In the genomic region with DNA sequence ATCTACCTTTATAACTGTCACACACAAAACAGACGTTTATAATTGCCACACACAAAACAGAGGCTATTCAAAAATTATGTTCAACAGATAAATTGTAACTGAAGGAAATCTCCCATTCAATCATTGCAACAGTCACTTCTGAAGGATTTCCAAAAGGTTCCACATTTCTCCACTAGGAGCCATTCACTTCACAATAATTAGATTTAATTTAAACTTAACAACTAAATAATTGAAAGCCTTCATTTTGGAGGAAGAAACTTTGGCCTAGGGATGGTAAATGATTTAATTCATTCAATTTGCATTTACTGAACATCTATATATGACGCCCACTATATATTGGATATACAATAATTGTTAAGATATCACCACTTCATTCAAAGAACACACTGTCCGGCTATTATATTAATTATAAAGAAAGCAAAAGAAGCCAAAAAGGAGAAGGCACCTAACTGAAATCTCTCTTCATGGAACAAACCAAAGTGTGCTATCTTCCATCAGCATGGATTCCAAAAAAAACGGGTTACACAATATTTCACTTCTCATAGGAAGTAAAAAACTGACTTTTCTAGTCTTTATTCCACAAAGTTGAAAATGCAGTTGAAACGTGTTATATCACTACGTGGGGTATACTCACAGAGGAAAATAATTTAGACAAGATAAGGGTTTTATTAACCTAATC, we compare ENCODE assay signal across 10 cellular contexts. TPM values are rescaled to one million over a fixed set of nuclear protein-coding genes. Genes with fewer than 3 reads are reported as not detected.
A peak's percentile ranks its signal among the peaks of the same experiment; 100 is the strongest.
DNase-seq lines count a peak whose midpoint lies in the region; ATAC-seq and TF ChIP-seq lines count a peak whose summit lies in the region.
"Had no signal": no experiment of that assay in that cellular context is flagged by ENCODE, and none has a peak within 500 bp of the region (broad histone marks: within the 10 kb centered on the region; RNA-seq: fewer than 3 reads in every experiment).

No MANE protein-coding gene starts in this region.

- H3K4me3 Mint-ChIP-seq in nephron: peak overlapping the region; percentile 97 to 100 (median 99)

- no peak overlapping the region for H2AFZ ChIP-seq in KMS-11 (ENCODE audit: low read depth)

- H3K9ac ChIP-seq in KMS-11: peak overlapping the region; percentile 87; the same call in 1 of the 2 replicates

- H3K27me3 Mint-ChIP-seq in nephron (ENCODE audit: low read depth): no peaks in the 10 kb centered on the region

- H4K20me1 ChIP-seq in KMS-11 (ENCODE audit: insufficient read depth): peaks cover 6% of the 10 kb centered on the region; the same call in 1 of the 2 replicates

- H3K4me2 ChIP-seq in KMS-11: peak overlapping the region; percentile 89

- H3K4me1 ChIP-seq in KMS-11 (ENCODE audit: low read depth, poor library complexity, severe bottlenecking): peaks cover 36% of the 10 kb centered on the region

- TF ChIP-seq CTCF in KMS-11 (conservative IDR thresholded peaks at IDR 0.05; ENCODE audit: low read depth, low read length) (no peak), brain microvascular endothelial cell (IDR thresholded peaks at IDR 0.05; ENCODE audit: low read depth, low read length, missing control alignments) (peak; percentile 10), nephron (IDR thresholded peaks at IDR 0.05; ENCODE audit: unreplicated experiment in 3 of 3) (peak in 1 of 3 experiments; percentile 4), omental fat pad (IDR thresholded peaks at IDR 0.05) (no peak)

- H3K4me3 ChIP-seq in KMS-11 (IDR thresholded peaks at IDR 0.05; ENCODE audit: insufficient read depth, low read depth, low read length): no peak overlapping the region
- no peak overlapping the region for H3K4me3 ChIP-seq in brain microvascular endothelial cell (ENCODE audit: low read depth, low read length)

- H3K79me2 ChIP-seq in KMS-11 (ENCODE audit: insufficient read depth, low read depth): peaks cover 66% of the 10 kb centered on the region

- H3K27ac ChIP-seq in KMS-11 (peak overlapping the region; percentile 85; the same call in 1 of the 2 replicates), brain microvascular endothelial cell (no peak overlapping the region)

- no peaks in the 10 kb centered on the region for H3K36me3 ChIP-seq in KMS-11 (ENCODE audit: insufficient read depth)
- H3K36me3 ChIP-seq in brain microvascular endothelial cell (replicated peaks): no peaks in the 10 kb centered on the region

- H3K27me3 ChIP-seq in KMS-11 (ENCODE audit: insufficient read depth, low read depth) (no peaks in the 10 kb centered on the region), brain microvascular endothelial cell (replicated peaks) (no peaks in the 10 kb centered on the region)

- DNase-seq in ELR (ENCODE audit: low read depth): peak; percentile 12
- no peak for DNase-seq in brain microvascular endothelial cell
- no peak for DNase-seq in omental fat pad (ENCODE audit: low spot score)
- DNase-seq: cortex of kidney; NCI-H446 treated with DMSO at 0.1 percent for 48 hours; stimulated activated CD4-positive, alpha-beta T cell treated with anti-CD3 and anti-CD28 coated beads, Interleukin-15, amount 100 ng/mL, for 24 hours had no signal

- ATAC-seq in HG02884 (IDR thresholded peaks at IDR 0.05; ENCODE audit: unreplicated experiment) (no peak), HG03460 (IDR thresholded peaks at IDR 0.05; ENCODE audit: unreplicated experiment) (no peak), omental fat pad (ENCODE audit: low FRiP score) (no peak)

- H3K36me3 Mint-ChIP-seq in nephron (ENCODE audit: low read depth): peaks cover 30% of the 10 kb centered on the region

- peak overlapping the region in 1 of 3 experiments; percentile 23 for H3K27ac Mint-ChIP-seq in nephron

- peaks cover 30% of the 10 kb centered on the region for H3K4me1 Mint-ChIP-seq in nephron

- in situ Hi-C loops in brain microvascular endothelial cell (cut with HindIII; ENCODE audit: low pct_ligation_motif_present, low sequenced_read_pairs): no loop called here

- H3K9me3 Mint-ChIP-seq in nephron: peaks cover 6% of the 10 kb centered on the region

RNA-seq across cellular contexts. Expression of a gene that starts 1.7 kb away (rescaled TPM):
- total RNA-seq in omental fat pad: 10 to 100 TPM; 29.4 to 34.2 (median 31.5) TPM

RNA-seq across cellular contexts. Expression of a gene that starts 47.0 kb away (rescaled TPM):
- 1 to 10 TPM in 2 of 4 donors, under 1 TPM in 2; 0.60 to 1.9 (median 1.0) TPM for total RNA-seq in omental fat pad

RNA-seq across cellular contexts. Expression of a gene that starts 47.1 kb away (rescaled TPM):
- 100 to 1,000 TPM; 167 to 352 (median 285) TPM for total RNA-seq in omental fat pad
